6 cellular contexts compared by ENCODE assay signal in genomic region chr4:141783770-141784169, GRCh38.
"Had no signal": no experiment of that assay in that cellular context is flagged by ENCODE, and none has a peak within 500 bp of the region (broad histone marks: within the 10 kb centered on the region; RNA-seq: fewer than 3 reads in every experiment).

No MANE protein-coding gene starts in this region.

- DNase-seq: Karpas-422, KBM-7, KG1 had no signal

- FAIRE-seq: HTR-8/SVneo had no signal

- H3K27ac ChIP-seq: HL-60, KMS-11 had no signal

- H3K4me2 ChIP-seq: KMS-11 had no signal

- H3K9ac ChIP-seq: KMS-11 had no signal
